Comparison of ENCODE assay signal across 20 cellular contexts in genomic region chr18:47574966-47575365, GRCh38.
DNase-seq lines count a peak whose midpoint lies in the region; ATAC-seq and TF ChIP-seq lines count a peak whose summit lies in the region.
"Had no signal": no experiment of that assay in that cellular context is flagged by ENCODE, and none has a peak within 500 bp of the region (broad histone marks: within the 10 kb centered on the region; RNA-seq: fewer than 3 reads in every experiment).

No MANE protein-coding gene starts in this region.

- H3K4me2 ChIP-seq in GM23338, result no peak overlapping the region

- no peaks in the 10 kb centered on the region for H3K36me3 Mint-ChIP-seq in GM23338 (ENCODE audit: low read depth)
- H3K36me3 Mint-ChIP-seq: CD4-positive, CD25-positive, alpha-beta regulatory T cell had no signal

- H3K4me3 ChIP-seq in GM23338, result no peak overlapping the region
- H3K4me3 ChIP-seq: SK-N-MC had no signal

- H4K20me1 ChIP-seq in GM23338 (replicated peaks; ENCODE audit: insufficient read depth), result no peaks in the 10 kb centered on the region

- H3K27ac ChIP-seq in GM23338 (ENCODE audit: low read depth), result no peak overlapping the region
- H3K27ac ChIP-seq: RWPE1, SK-N-MC had no signal

- H3K27me3 ChIP-seq in GM23338 (ENCODE audit: insufficient read depth), result no peaks in the 10 kb centered on the region

- peaks cover 13% of the 10 kb centered on the region for H3K4me1 ChIP-seq in GM23338 (ENCODE audit: insufficient read depth)

- ATAC-seq in GM23338 (no peak), left colon (peak; percentile 68)
- ATAC-seq: T-helper 17 cell had no signal

- H3K4me3 Mint-ChIP-seq in GM23338, result no peak overlapping the region
- H3K4me3 Mint-ChIP-seq: CD4-positive, CD25-positive, alpha-beta regulatory T cell; T-helper 17 cell had no signal

- intact Hi-C loops in left colon (cut with DNase I, micrococcal nuclease), result no loop called here

- H3K79me2 ChIP-seq in GM23338 (replicated peaks; ENCODE audit: insufficient read depth), result no peaks in the 10 kb centered on the region

- no peak for TF ChIP-seq CTCF in GM23338 (conservative IDR thresholded peaks at IDR 0.05; ENCODE audit: low read depth in 2 of 2)

- H3K27ac Mint-ChIP-seq in GM23338, result no peak overlapping the region
- H3K27ac Mint-ChIP-seq: CD4-positive, CD25-positive, alpha-beta regulatory T cell; T-helper 17 cell had no signal

- H3K36me3 ChIP-seq in GM23338 (ENCODE audit: insufficient read depth), result no peaks in the 10 kb centered on the region

- DNase-seq in GM23338 (ENCODE audit: low spot score) (no peak), NCI-H146 treated with DMSO at 0.1 percent for 48 hours (lab: John Stamatoyannopoulos, UW; ENCODE audit: unreplicated experiment) (peak; percentile 71), NCI-H345 (lab: John Stamatoyannopoulos, UW) (peak; percentile 48), left colon (no peak), inferior parietal cortex (ENCODE audit: extremely low spot score) (no peak), OCI-M2 (lab: John Stamatoyannopoulos, UW; ENCODE audit: unreplicated experiment) (no peak)
- no peak for DNase-seq in stimulated activated CD4-positive, alpha-beta T cell treated with anti-CD3 and anti-CD28 coated beads, Interleukin-12 subunit alpha, Interleukin-12 subunit beta, amount 100 ng/mL, for 4 hours
- DNase-seq: CD4-positive, CD25-positive, alpha-beta regulatory T cell; DMS 273 treated with DMSO at 0.1 percent for 48 hours; DMS79 treated with DMSO at 0.1 percent for 48 hours; HCEC 1CT; KG1; NCI-H1105 treated with DMSO at 0.1 percent for 48 hours; NCI-H226; NCI-H524 treated with DMSO at 0.1 percent for 48 hours; SHP77 treated with DMSO at 0.1 percent for 48 hours; SW 1271; T-helper 17 cell had no signal

- no peaks in the 10 kb centered on the region for H3F3A ChIP-seq in GM23338 (replicated peaks; ENCODE audit: low read depth)

- peaks cover 18% of the 10 kb centered on the region for H3K4me1 Mint-ChIP-seq in GM23338
- H3K4me1 Mint-ChIP-seq: CD4-positive, CD25-positive, alpha-beta regulatory T cell; T-helper 17 cell had no signal

- H2AFZ ChIP-seq in GM23338, result peak overlapping the region; percentile 4; the same call in 1 of the 2 replicates

- no peaks in the 10 kb centered on the region for H3K9me2 ChIP-seq in GM23338 (ENCODE audit: insufficient read depth)

- no peaks in the 10 kb centered on the region for H3K9me3 Mint-ChIP-seq in GM23338

- H3K27me3 Mint-ChIP-seq in GM23338 (ENCODE audit: insufficient read depth, low read depth, poor library complexity), result peaks cover 9% of the 10 kb centered on the region

TF ChIP-seq in GM23338, 12 proteins besides CTCF, POLR2A, EP300 and RAD21 (continues in another document):
- TF ChIP-seq STAT1 (IDR thresholded peaks at IDR 0.05; ENCODE audit: unreplicated experiment) (no peak), POLR2AphosphoS5 (IDR thresholded peaks at IDR 0.05; ENCODE audit: low read depth) (no peak), ZNF114 (CRISPR knock-in tag; IDR thresholded peaks at IDR 0.05) (no peak), ETS1 (IDR thresholded peaks at IDR 0.05) (no peak), EZH2phosphoT487 (IDR thresholded peaks at IDR 0.05; ENCODE audit: unreplicated experiment) (no peak), EZH2 (IDR thresholded peaks at IDR 0.05; ENCODE audit: low read depth, unreplicated experiment) (no peak), ZNF331 (CRISPR knock-in tag; IDR thresholded peaks at IDR 0.05; ENCODE audit: low read depth) (no peak), JUNB (IDR thresholded peaks at IDR 0.05; ENCODE audit: unreplicated experiment) (no peak), CREB1 (CRISPR knock-in tag; IDR thresholded peaks at IDR 0.05; ENCODE audit: low read depth) (no peak), REST (IDR thresholded peaks at IDR 0.05; ENCODE audit: unreplicated experiment) (no peak)

Comparison
In these comparisons a context has a peak if more than half of its experiments do, and no peak if none do; other contexts are left out.
1. DNase-seq: peak in NCI-H146 treated with DMSO at 0.1 percent for 48 hours (single experiment) and NCI-H345 (single experiment); none in GM23338 (single experiment), left colon (0 of 2), inferior parietal cortex (single experiment), stimulated activated CD4-positive, alpha-beta T cell treated with anti-CD3 and anti-CD28 coated beads, Interleukin-12 subunit alpha, Interleukin-12 subunit beta, amount 100 ng/mL, for 4 hours (single experiment) and OCI-M2 (single experiment).